In the genomic region with DNA sequence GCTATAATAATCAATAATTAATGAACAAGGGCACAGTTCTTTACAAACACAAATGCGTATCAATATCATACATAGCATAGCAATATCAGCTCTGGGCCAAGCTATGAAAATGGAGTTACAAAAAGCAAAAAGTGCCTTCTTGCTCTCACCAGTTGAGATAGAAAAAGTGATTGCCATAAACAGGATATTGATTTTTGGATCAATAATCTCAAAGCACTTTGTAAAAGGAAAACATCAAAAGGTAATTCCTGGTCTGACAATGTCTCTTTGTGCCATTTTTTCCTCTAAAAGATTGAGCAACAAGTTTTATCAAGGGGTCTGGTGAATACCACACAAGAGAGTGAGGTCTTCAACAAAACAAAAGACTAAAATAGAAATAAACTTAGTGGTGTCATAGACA, we compare ENCODE assay signal across 7 cellular contexts.
"Had no signal": no experiment of that assay in that cellular context is flagged by ENCODE, and none has a peak within 500 bp of the region (broad histone marks: within the 10 kb centered on the region; RNA-seq: fewer than 3 reads in every experiment).

No MANE protein-coding gene starts in this region.

- ATAC-seq: K562 had no signal

- H3K9ac ChIP-seq: KMS-11 had no signal

- H3K4me2 ChIP-seq: KMS-11 had no signal

- FAIRE-seq: HTR-8/SVneo, K562 had no signal

- H3K4me3 ChIP-seq: K562 had no signal

- H3K27ac ChIP-seq: HL-60, KMS-11 had no signal

- DNase-seq: IMR-90, KBM-7, KG1 had no signal
